In the genomic region with DNA sequence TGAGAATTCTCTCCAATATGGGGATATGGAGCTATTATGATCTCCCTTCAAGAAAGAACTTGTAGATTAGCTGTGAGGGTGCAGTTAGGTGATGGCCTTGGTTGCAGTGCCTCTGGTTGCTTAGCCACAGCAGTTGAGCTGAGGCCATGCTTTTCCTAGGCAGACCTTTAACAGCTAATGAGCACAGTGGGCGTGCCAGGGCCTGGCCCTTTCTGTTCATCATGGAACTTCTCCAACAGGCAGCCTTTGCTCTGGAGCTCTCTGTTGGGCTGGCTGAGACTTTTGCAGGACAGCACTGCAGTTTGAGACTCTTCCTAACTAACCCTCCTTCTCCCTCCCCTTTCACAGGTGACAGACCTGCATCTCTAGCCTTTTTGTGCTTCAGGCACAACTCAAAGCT, we compare ENCODE assay signal across 1 cellular context.
TF ChIP-seq lines count a peak whose summit lies in the region.

No MANE protein-coding gene starts in this region.

TF ChIP-seq in IMR-90, 13 proteins besides CTCF, POLR2A, EP300 and RAD21:
- TF ChIP-seq MXI1 (IDR thresholded peaks at IDR 0.05; ENCODE audit: borderline replicate concordance, low read depth, low read length) (no peak), RCOR1 (IDR thresholded peaks at IDR 0.05; ENCODE audit: insufficient replicate concordance, low read length) (no peak), CEBPB (IDR thresholded peaks at IDR 0.05; ENCODE audit: low read depth, low read length) (no peak), NFE2L2 (IDR thresholded peaks at IDR 0.05; ENCODE audit: low read depth, low read length) (no peak), MAZ (IDR thresholded peaks at IDR 0.05; ENCODE audit: borderline replicate concordance, low read depth, low read length) (no peak), FOS (IDR thresholded peaks at IDR 0.05; ENCODE audit: low read depth, low read length) (no peak), RFX5 (IDR thresholded peaks at IDR 0.05; ENCODE audit: low read depth, low read length) (no peak), CHD1 (IDR thresholded peaks at IDR 0.05; ENCODE audit: low read depth, low read length) (no peak)
- TF ChIP-seq, protein P1, sequence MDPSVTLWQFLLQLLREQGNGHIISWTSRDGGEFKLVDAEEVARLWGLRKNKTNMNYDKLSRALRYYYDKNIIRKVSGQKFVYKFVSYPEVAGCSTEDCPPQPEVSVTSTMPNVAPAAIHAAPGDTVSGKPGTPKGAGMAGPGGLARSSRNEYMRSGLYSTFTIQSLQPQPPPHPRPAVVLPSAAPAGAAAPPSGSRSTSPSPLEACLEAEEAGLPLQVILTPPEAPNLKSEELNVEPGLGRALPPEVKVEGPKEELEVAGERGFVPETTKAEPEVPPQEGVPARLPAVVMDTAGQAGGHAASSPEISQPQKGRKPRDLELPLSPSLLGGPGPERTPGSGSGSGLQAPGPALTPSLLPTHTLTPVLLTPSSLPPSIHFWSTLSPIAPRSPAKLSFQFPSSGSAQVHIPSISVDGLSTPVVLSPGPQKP (IDR thresholded peaks at IDR 0.05; ENCODE audit: borderline replicate concordance, low read depth, low read length) = no peak
- TF ChIP-seq, protein P2, sequence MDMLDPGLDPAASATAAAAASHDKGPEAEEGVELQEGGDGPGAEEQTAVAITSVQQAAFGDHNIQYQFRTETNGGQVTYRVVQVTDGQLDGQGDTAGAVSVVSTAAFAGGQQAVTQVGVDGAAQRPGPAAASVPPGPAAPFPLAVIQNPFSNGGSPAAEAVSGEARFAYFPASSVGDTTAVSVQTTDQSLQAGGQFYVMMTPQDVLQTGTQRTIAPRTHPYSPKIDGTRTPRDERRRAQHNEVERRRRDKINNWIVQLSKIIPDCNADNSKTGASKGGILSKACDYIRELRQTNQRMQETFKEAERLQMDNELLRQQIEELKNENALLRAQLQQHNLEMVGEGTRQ (IDR thresholded peaks at IDR 0.05; ENCODE audit: low read depth, low read length) = no peak
